Comparison of ENCODE assay signal across 8 cellular contexts in genomic region chr11:72239849-72240460, GRCh38. TPM values are rescaled to one million over a fixed set of nuclear protein-coding genes. Genes with fewer than 3 reads are reported as not detected.
DNase-seq lines count a peak whose midpoint lies in the region; ATAC-seq, FAIRE-seq and TF ChIP-seq lines count a peak whose summit lies in the region.

No MANE protein-coding gene starts in this region.

- peaks cover 47% of the 10 kb centered on the region for H3K27me3 Mint-ChIP-seq in activated T-cell treated with anti-CD3 and anti-CD28 coated beads, Interleukin-2, amount 50 U/mL, for 4 hours (ENCODE audit: low read depth)

- intact Hi-C loops in kidney (cut with DNase I), result no loop called here

- H3K4me1 ChIP-seq in kidney (ENCODE audit: control insufficient read depth in 1 of 2, insufficient read depth in 1 of 2, low read depth in 1 of 2, low read length in 2 of 2) (peaks cover 4 to 15% of the 10 kb centered on the region in 2 donors), suprapubic skin (peaks cover 53% of the 10 kb centered on the region)

- ATAC-seq in activated T-cell treated with anti-CD3 and anti-CD28 coated beads, Interleukin-2, amount 50 U/mL, for 4 hours, result peak in 1 of 2 donors; percentile 19
- no peak for ATAC-seq in HG03571 (IDR thresholded peaks at IDR 0.05; ENCODE audit: unreplicated experiment)
- no peak for ATAC-seq in GM19395 (IDR thresholded peaks at IDR 0.05; ENCODE audit: unreplicated experiment)

- WGBS in suprapubic skin, result 11% methylated on average over 15 of the region's 69 CpGs

- no peaks in the 10 kb centered on the region for H3K9me3 Mint-ChIP-seq in activated T-cell treated with anti-CD3 and anti-CD28 coated beads, Interleukin-2, amount 50 U/mL, for 4 hours

- TF ChIP-seq CTCF in astrocyte of the cerebellum (IDR thresholded peaks at IDR 0.05; ENCODE audit: low read depth, low read length, missing control alignments) (no peak), kidney (IDR thresholded peaks at IDR 0.05; ENCODE audit: borderline replicate concordance, extremely low read depth, insufficient read depth) (peak; percentile 4), suprapubic skin (IDR thresholded peaks at IDR 0.05) (no peak)

- TF ChIP-seq POLR2A in suprapubic skin (IDR thresholded peaks at IDR 0.05), result no peak

- peaks cover 8 to 18% of the 10 kb centered on the region in 2 donors for H3K36me3 ChIP-seq in kidney (ENCODE audit: control insufficient read depth in 1 of 2, insufficient read depth in 2 of 2, low read length in 2 of 2)
- H3K36me3 ChIP-seq in suprapubic skin, result peaks cover 29% of the 10 kb centered on the region

- H3K4me3 Mint-ChIP-seq in activated T-cell treated with anti-CD3 and anti-CD28 coated beads, Interleukin-2, amount 50 U/mL, for 4 hours, result peak overlapping the region; percentile 69

- H3K27ac ChIP-seq in kidney (ENCODE audit: low read depth in 2 of 2, low read length in 2 of 2), result no peak overlapping the region
- H3K27ac ChIP-seq in suprapubic skin, result peak overlapping the region; percentile 41

- TF ChIP-seq EP300 in suprapubic skin (IDR thresholded peaks at IDR 0.05), result no peak

- peak overlapping the region in 1 of 2 donors; percentile 5 for H3K9ac ChIP-seq in kidney (ENCODE audit: low read length in 2 of 2)

- H3K4me3 ChIP-seq in astrocyte of the cerebellum (ENCODE audit: low read depth, low read length) (peak overlapping the region; percentile 18), kidney (ENCODE audit: low read length in 2 of 2) (peak overlapping the region in 1 of 2 donors; percentile 37), suprapubic skin (peak overlapping the region; percentile 50)

- peaks cover 46% of the 10 kb centered on the region for H3K27me3 ChIP-seq in suprapubic skin

- no peak for DNase-seq in activated T-cell treated with anti-CD3 and anti-CD28 coated beads, Interleukin-2, amount 50 U/mL, for 4 hours
- DNase-seq in activated T-cell treated with anti-CD3 and anti-CD28 coated beads for 4 hours (no peak), astrocyte of the cerebellum (ENCODE audit: low read depth) (no peak), kidney (no peak), suprapubic skin (ENCODE audit: low spot score in 2 of 2) (peak; percentile 80 to 84), epidermal melanocyte (ENCODE audit: insufficient read length, low spot score) (no peak)

- H3K4me1 Mint-ChIP-seq in activated T-cell treated with anti-CD3 and anti-CD28 coated beads, Interleukin-2, amount 50 U/mL, for 4 hours (ENCODE audit: low read depth), result peaks cover 28% of the 10 kb centered on the region

- in situ Hi-C loops in astrocyte of the cerebellum (cut with HindIII; ENCODE audit: low sequenced_read_pairs), result loop anchor here (10.0 kb wide), 1 partner anchor 105 kb away; no protein-coding TSS in a partner anchor

- H3K36me3 Mint-ChIP-seq in activated T-cell treated with anti-CD3 and anti-CD28 coated beads, Interleukin-2, amount 50 U/mL, for 4 hours (ENCODE audit: insufficient read depth), result peaks cover 3% of the 10 kb centered on the region

- H3K9me3 ChIP-seq in kidney (ENCODE audit: control insufficient read depth in 1 of 2, low read length in 2 of 2), result no peaks in the 10 kb centered on the region
- no peaks in the 10 kb centered on the region for H3K9me3 ChIP-seq in suprapubic skin

- no peak for FAIRE-seq in kidney (lab: Jason Lieb, UNC)

RNA-seq across cellular contexts. Expression of gene PHOX2A, which starts 4.0 kb away (rescaled TPM):
- not detected for total RNA-seq in activated T-cell treated with anti-CD3 and anti-CD28 coated beads, Interleukin-2, amount 50 U/mL, for 4 hours
- total RNA-seq in kidney (not detected), suprapubic skin (not detected)
- polyA plus RNA-seq in kidney (ENCODE audit: insufficient read depth, low read depth, low replicate concordance), result not detected

RNA-seq across cellular contexts. Expression of gene INPPL1, which starts 15.4 kb away (rescaled TPM):
- 10 to 100 TPM; 69.5 to 90.2 (median 79.5) TPM for total RNA-seq in activated T-cell treated with anti-CD3 and anti-CD28 coated beads, Interleukin-2, amount 50 U/mL, for 4 hours
- total RNA-seq in kidney (120 TPM), suprapubic skin (100 to 1,000 TPM in 1 of 4 donors, 10 to 100 TPM in 3; 31.0 to 102 (median 63.1) TPM)
- polyA plus RNA-seq in kidney (ENCODE audit: insufficient read depth, low read depth, low replicate concordance), result 39.9 TPM

RNA-seq across cellular contexts. Expression of gene FOLR2, which starts 23.4 kb away (rescaled TPM):
- total RNA-seq in activated T-cell treated with anti-CD3 and anti-CD28 coated beads, Interleukin-2, amount 50 U/mL, for 4 hours, result not detected
- total RNA-seq in kidney (31.9 TPM), suprapubic skin (10 to 100 TPM in 1 of 4 donors, 1 to 10 TPM in 3; 3.1 to 10.1 (median 5.1) TPM)
- 16.8 TPM for polyA plus RNA-seq in kidney (ENCODE audit: insufficient read depth, low read depth, low replicate concordance)

RNA-seq across cellular contexts. Expression of gene FOLR1, which starts 48.0 kb away (rescaled TPM):
- total RNA-seq in activated T-cell treated with anti-CD3 and anti-CD28 coated beads, Interleukin-2, amount 50 U/mL, for 4 hours, result under 1 TPM in 2 of 3 donors, not detected in 1; 0.20 to 0.24 TPM
- total RNA-seq in kidney, result 41.2 TPM
- 297 TPM for polyA plus RNA-seq in kidney (ENCODE audit: insufficient read depth, low read depth, low replicate concordance)
- total RNA-seq in suprapubic skin, result 1 to 10 TPM in 3 of 4 donors, not detected in 1; 1.5 to 4.3 (median 4.3) TPM

Comparison
In these comparisons a context has a peak if more than half of its experiments do, and no peak if none do; other contexts are left out.
1. DNase-seq: peak in suprapubic skin (2 of 2); none in activated T-cell treated with anti-CD3 and anti-CD28 coated beads, Interleukin-2, amount 50 U/mL, for 4 hours (single experiment), activated T-cell treated with anti-CD3 and anti-CD28 coated beads for 4 hours (single experiment), astrocyte of the cerebellum (single experiment), kidney (single experiment) and epidermal melanocyte (single experiment).